ENCODE assay signal across 13 cellular contexts in the genomic region with DNA sequence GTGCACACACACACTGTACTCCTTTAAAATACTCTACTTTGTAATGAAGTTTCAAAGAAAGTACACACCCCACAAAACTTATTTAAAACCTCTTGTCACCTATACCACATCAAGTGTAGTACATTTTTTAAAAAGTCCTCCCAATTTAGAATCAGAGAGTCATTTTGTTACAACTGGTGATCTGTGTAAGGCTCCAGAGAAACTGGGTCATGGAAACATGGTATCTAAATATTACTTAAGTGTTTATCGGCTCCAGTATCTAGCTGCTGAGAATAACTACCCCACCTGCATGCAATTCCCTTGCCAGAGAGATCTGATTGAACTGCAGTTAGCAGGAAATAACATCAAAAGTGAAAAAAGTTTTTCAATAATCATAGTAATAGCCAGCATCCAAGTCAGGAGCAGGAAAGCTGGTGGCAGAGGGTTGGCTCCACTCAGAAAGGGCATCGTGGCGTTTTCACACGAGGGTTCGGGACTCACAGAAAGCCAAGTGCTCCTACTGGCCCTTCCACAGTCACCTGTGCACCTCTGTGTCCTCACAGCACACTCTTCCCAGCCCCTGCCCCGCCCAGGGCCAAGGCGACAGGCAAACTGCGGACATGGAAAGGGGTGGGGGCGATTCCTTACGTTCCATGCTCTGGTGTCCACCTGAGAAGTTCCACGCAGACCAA. TPM values are rescaled to one million over a fixed set of nuclear protein-coding genes. Genes with fewer than 3 reads are reported as not detected.
DNase-seq lines count a peak whose midpoint lies in the region; ATAC-seq and TF ChIP-seq lines count a peak whose summit lies in the region.
"Had no signal": no experiment of that assay in that cellular context is flagged by ENCODE, and none has a peak within 500 bp of the region (broad histone marks: within the 10 kb centered on the region; RNA-seq: fewer than 3 reads in every experiment).

No MANE protein-coding gene starts in this region.

- POLR2A ChIA-PET in CD4-positive, alpha-beta T cell (lab: Charles Lee) = interaction anchor here (1.5 to 13.4 kb wide), 3 partner anchors 11 to 30 kb away, joined by 3 to 138 read pairs (median 4); no protein-coding TSS in a partner anchor
- POLR2A ChIA-PET in activated naive CD8-positive, alpha-beta T cell treated with anti-CD3 and anti-CD28 coated beads, Interleukin-2, amount 10 ng/mL, durations not matched to agents 7 days and 5 days (lab: Charles Lee) = interaction anchor here (0.7 to 8.2 kb wide), 4 partner anchors 18 to 224 kb away, joined by 4 to 95 read pairs (median 5); a partner anchor contains a TSS
- POLR2A ChIA-PET in PC-9 (lab: Charles Lee; ENCODE audit: unreplicated experiment) = no interaction called here

- DNase-seq in CD4-positive, alpha-beta T cell = no peak
- no peak for DNase-seq in activated naive CD8-positive, alpha-beta T cell treated with anti-CD3 and anti-CD28 coated beads, Interleukin-2, amount 10 ng/mL, durations not matched to agents 7 days and 5 days
- DNase-seq in psoas muscle = no peak
- DNase-seq in natural killer cell treated with Interleukin-12 subunit alpha and Interleukin-12 subunit beta and Interleukin-15 and Interleukin-18, amount 100 ng/mL, for 72 hours (ENCODE audit: low spot score) = no peak
- no peak for DNase-seq in NCI-H526 (lab: John Stamatoyannopoulos, UW)
- DNase-seq in PC-9 = no peak
- DNase-seq: foreskin keratinocyte, mammary epithelial cell, NCI-H2029, NCI-H69, nucleus accumbens had no signal

- H3K9ac ChIP-seq in BLaER1 = no peak overlapping the region

- peaks cover 48% of the 10 kb centered on the region for H3K79me2 ChIP-seq in PC-9 (ENCODE audit: low read depth)

- H3K4me1 ChIP-seq in BLaER1 = peaks cover 57% of the 10 kb centered on the region
- H3K4me1 ChIP-seq in psoas muscle = peaks cover 16% of the 10 kb centered on the region
- H3K4me1 ChIP-seq in PC-9 (replicated peaks; ENCODE audit: insufficient read depth) = peaks cover 26% of the 10 kb centered on the region

- no peak overlapping the region for H3K4me3 ChIP-seq in BLaER1
- peak overlapping the region; percentile 29 for H3K4me3 ChIP-seq in psoas muscle
- H3K4me3 ChIP-seq in PC-9 = no peak overlapping the region

- H3K4me1 Mint-ChIP-seq in CD4-positive, alpha-beta T cell (ENCODE audit: low read depth) = peaks cover 87% of the 10 kb centered on the region
- peaks cover 66% of the 10 kb centered on the region for H3K4me1 Mint-ChIP-seq in activated naive CD8-positive, alpha-beta T cell treated with anti-CD3 and anti-CD28 coated beads, Interleukin-2, amount 10 ng/mL, durations not matched to agents 7 days and 5 days
- H3K4me1 Mint-ChIP-seq in natural killer cell treated with Interleukin-12 subunit alpha and Interleukin-12 subunit beta and Interleukin-15 and Interleukin-18, amount 100 ng/mL, for 72 hours (ENCODE audit: low read depth in 2 of 2) = peaks cover 15 to 21% of the 10 kb centered on the region in 2 donors

- no peak overlapping the region for H2AFZ ChIP-seq in PC-9

- no TSS peak for BruUV-seq in PC-9 (replicated peaks; lab: Mats Ljungman, UMichigan)

- peak overlapping the region; percentile 88 for H3K4me3 Mint-ChIP-seq in CD4-positive, alpha-beta T cell
- peak overlapping the region; percentile 89 for H3K4me3 Mint-ChIP-seq in activated naive CD8-positive, alpha-beta T cell treated with anti-CD3 and anti-CD28 coated beads, Interleukin-2, amount 10 ng/mL, durations not matched to agents 7 days and 5 days
- H3K4me3 Mint-ChIP-seq in natural killer cell treated with Interleukin-12 subunit alpha and Interleukin-12 subunit beta and Interleukin-15 and Interleukin-18, amount 100 ng/mL, for 72 hours = no peak overlapping the region
- H3K4me3 Mint-ChIP-seq: B cell had no signal

- H3K27ac ChIP-seq in BLaER1 (no peak overlapping the region), psoas muscle (peak overlapping the region; percentile 76), PC-9 (no peak overlapping the region)
- peak overlapping the region; percentile 21 for H3K27ac ChIP-seq in CD4-positive, alpha-beta T cell (ENCODE audit: low read depth, low read length)
- H3K27ac ChIP-seq: foreskin keratinocyte had no signal

- H3K36me3 Mint-ChIP-seq in CD4-positive, alpha-beta T cell (ENCODE audit: low read depth) = peaks cover 48% of the 10 kb centered on the region
- H3K36me3 Mint-ChIP-seq in activated naive CD8-positive, alpha-beta T cell treated with anti-CD3 and anti-CD28 coated beads, Interleukin-2, amount 10 ng/mL, durations not matched to agents 7 days and 5 days = peaks cover 23% of the 10 kb centered on the region
- H3K36me3 Mint-ChIP-seq in natural killer cell treated with Interleukin-12 subunit alpha and Interleukin-12 subunit beta and Interleukin-15 and Interleukin-18, amount 100 ng/mL, for 72 hours = no peaks in the 10 kb centered on the region

- peaks cover 6% of the 10 kb centered on the region; the same call in 1 of the 2 replicates for H3F3A ChIP-seq in PC-9 (ENCODE audit: insufficient read depth, low read depth)

- no peaks in the 10 kb centered on the region for H3K9me3 Mint-ChIP-seq in CD4-positive, alpha-beta T cell
- no peaks in the 10 kb centered on the region for H3K9me3 Mint-ChIP-seq in activated naive CD8-positive, alpha-beta T cell treated with anti-CD3 and anti-CD28 coated beads, Interleukin-2, amount 10 ng/mL, durations not matched to agents 7 days and 5 days
- H3K9me3 Mint-ChIP-seq in natural killer cell treated with Interleukin-12 subunit alpha and Interleukin-12 subunit beta and Interleukin-15 and Interleukin-18, amount 100 ng/mL, for 72 hours = no peaks in the 10 kb centered on the region

- H3K27me3 Mint-ChIP-seq in CD4-positive, alpha-beta T cell = no peaks in the 10 kb centered on the region
- H3K27me3 Mint-ChIP-seq in activated naive CD8-positive, alpha-beta T cell treated with anti-CD3 and anti-CD28 coated beads, Interleukin-2, amount 10 ng/mL, durations not matched to agents 7 days and 5 days = no peaks in the 10 kb centered on the region
- no peaks in the 10 kb centered on the region for H3K27me3 Mint-ChIP-seq in natural killer cell treated with Interleukin-12 subunit alpha and Interleukin-12 subunit beta and Interleukin-15 and Interleukin-18, amount 100 ng/mL, for 72 hours
- H3K27me3 Mint-ChIP-seq: B cell had no signal

- CTCF ChIA-PET in CD4-positive, alpha-beta T cell (lab: Charles Lee) = interaction anchor here (0.6 kb wide), 1 partner anchor 17 kb away, joined by 3 read pairs; no protein-coding TSS in a partner anchor
- CTCF ChIA-PET in PC-9 (lab: Charles Lee) = no interaction called here

- H4K20me1 ChIP-seq in BLaER1 (peaks cover 52% of the 10 kb centered on the region), PC-9 (ENCODE audit: insufficient read depth) (no peaks in the 10 kb centered on the region)

- 74 to 81% (median 76%) methylated on average over 11 of the region's 11 CpGs for WGBS in psoas muscle, 3 donors

- H3K27ac Mint-ChIP-seq in CD4-positive, alpha-beta T cell = peak overlapping the region; percentile 95
- H3K27ac Mint-ChIP-seq in activated naive CD8-positive, alpha-beta T cell treated with anti-CD3 and anti-CD28 coated beads, Interleukin-2, amount 10 ng/mL, durations not matched to agents 7 days and 5 days = peak overlapping the region; percentile 98
- H3K27ac Mint-ChIP-seq in natural killer cell treated with Interleukin-12 subunit alpha and Interleukin-12 subunit beta and Interleukin-15 and Interleukin-18, amount 100 ng/mL, for 72 hours = no peak overlapping the region
- H3K27ac Mint-ChIP-seq: B cell had no signal

- peak overlapping the region; percentile 24; the same call in 1 of the 2 replicates for H3K4me2 ChIP-seq in BLaER1
- no peak overlapping the region for H3K4me2 ChIP-seq in PC-9

- H3K9me3 ChIP-seq in BLaER1 (no peaks in the 10 kb centered on the region), psoas muscle (no peaks in the 10 kb centered on the region), PC-9 (ENCODE audit: insufficient read depth, low read depth) (no peaks in the 10 kb centered on the region)
- H3K9me3 ChIP-seq in CD4-positive, alpha-beta T cell (ENCODE audit: control insufficient read depth, low read length) = no peaks in the 10 kb centered on the region

- peak; percentile 23 for ATAC-seq in CD4-positive, alpha-beta T cell (ENCODE audit: poor library complexity)
- peak; percentile 14 for ATAC-seq in activated naive CD8-positive, alpha-beta T cell treated with anti-CD3 and anti-CD28 coated beads, Interleukin-2, amount 10 ng/mL, durations not matched to agents 7 days and 5 days (ENCODE audit: low read depth)
- ATAC-seq in psoas muscle = peak; percentile 15 to 77 (median 61)
- no peak for ATAC-seq in natural killer cell treated with Interleukin-12 subunit alpha and Interleukin-12 subunit beta and Interleukin-15 and Interleukin-18, amount 100 ng/mL, for 72 hours
- ATAC-seq: foreskin keratinocyte had no signal

- intact Hi-C loops in CD4-positive, alpha-beta T cell (cut with DNase I, micrococcal nuclease) = no loop called here
- intact Hi-C loops in psoas muscle (cut with DNase I) = no loop called here
- intact Hi-C loops in PC-9 (cut with micrococcal nuclease; ENCODE audit: unreplicated experiment) = no loop called here

- H3K9me2 ChIP-seq in PC-9 (ENCODE audit: insufficient read depth) = no peaks in the 10 kb centered on the region

- peaks cover under 1% of the 10 kb centered on the region; the same call in 1 of the 2 replicates for H3K27me3 ChIP-seq in BLaER1
- H3K27me3 ChIP-seq in CD4-positive, alpha-beta T cell (ENCODE audit: control insufficient read depth, insufficient read depth, low read length) = no peaks in the 10 kb centered on the region
- peaks cover 0 to 1% (median 0%) of the 10 kb centered on the region in 3 donors for H3K27me3 ChIP-seq in psoas muscle (ENCODE audit: insufficient read depth in 3 of 3, low read length in 2 of 3)
- H3K27me3 ChIP-seq in PC-9 (ENCODE audit: insufficient read depth, low read depth) = no peaks in the 10 kb centered on the region
- H3K27me3 ChIP-seq: foreskin keratinocyte had no signal

- no peak for TF ChIP-seq CTCF in CD4-positive, alpha-beta T cell (IDR thresholded peaks at IDR 0.05)
- TF ChIP-seq CTCF in psoas muscle (IDR thresholded peaks at IDR 0.05) = no peak
- no peak for TF ChIP-seq CTCF in PC-9 (conservative IDR thresholded peaks at IDR 0.05)

- H3K36me3 ChIP-seq in BLaER1 = peaks cover 6% of the 10 kb centered on the region; the same call in 1 of the 2 replicates
- H3K36me3 ChIP-seq in psoas muscle (ENCODE audit: insufficient read depth in 1 of 2, low read depth in 1 of 2) = no peaks in the 10 kb centered on the region
- H3K36me3 ChIP-seq in PC-9 (ENCODE audit: low read depth) = no peaks in the 10 kb centered on the region

RNA-seq across cellular contexts. Expression of a gene that starts 6.5 kb away (rescaled TPM):
- total RNA-seq in CD4-positive, alpha-beta T cell = 100 to 1,000 TPM; 132 to 134 TPM
- total RNA-seq in activated naive CD8-positive, alpha-beta T cell treated with anti-CD3 and anti-CD28 coated beads, Interleukin-2, amount 10 ng/mL, durations not matched to agents 7 days and 5 days = 100 to 1,000 TPM; 157 to 159 TPM
- total RNA-seq in psoas muscle (10 to 100 TPM in 3 of 4 donors, 1 to 10 TPM in 1; 5.7 to 28.4 (median 12.6) TPM), PC-9 (2021) (44.5 and 46.0 TPM in 2 replicates)
- polyA plus RNA-seq in psoas muscle = 1 to 10 TPM; 4.2 to 9.5 (median 7.4) TPM
- total RNA-seq in natural killer cell treated with Interleukin-12 subunit alpha and Interleukin-12 subunit beta and Interleukin-15 and Interleukin-18, amount 100 ng/mL, for 72 hours = 10 to 100 TPM; 23.0 to 26.1 TPM

Comparison
In these comparisons a context has a peak if more than half of its experiments do, and no peak if none do; other contexts are left out.
1. H3K27ac ChIP-seq: peak in CD4-positive, alpha-beta T cell (single experiment) and psoas muscle (single experiment); none in BLaER1 (single experiment) and PC-9 (single experiment).
2. ATAC-seq: peak in CD4-positive, alpha-beta T cell (single experiment), activated naive CD8-positive, alpha-beta T cell treated with anti-CD3 and anti-CD28 coated beads, Interleukin-2, amount 10 ng/mL, durations not matched to agents 7 days and 5 days (single experiment) and psoas muscle (4 of 4); none in natural killer cell treated with Interleukin-12 subunit alpha and Interleukin-12 subunit beta and Interleukin-15 and Interleukin-18, amount 100 ng/mL, for 72 hours (0 of 2).
3. H3K27ac Mint-ChIP-seq: peak in CD4-positive, alpha-beta T cell (single experiment) and activated naive CD8-positive, alpha-beta T cell treated with anti-CD3 and anti-CD28 coated beads, Interleukin-2, amount 10 ng/mL, durations not matched to agents 7 days and 5 days (single experiment); none in natural killer cell treated with Interleukin-12 subunit alpha and Interleukin-12 subunit beta and Interleukin-15 and Interleukin-18, amount 100 ng/mL, for 72 hours (0 of 2).